In genomic region chr4:83484500-83485431, GRCh38 we compare ENCODE assay signal across 8 cellular contexts. TPM values are rescaled to one million over a fixed set of nuclear protein-coding genes. Genes with fewer than 3 reads are reported as not detected.
A peak's percentile ranks its signal among the peaks of the same experiment; 100 is the strongest.
DNase-seq lines count a peak whose midpoint lies in the region; ATAC-seq and TF ChIP-seq lines count a peak whose summit lies in the region.

Gene ABRAXAS1 (minus strand): TSS chr4:83485100. CDS start chr4:83485072, 28 bp downstream.

- peak; percentile 94 for DNase-seq in DMS 273 (lab: John Stamatoyannopoulos, UW; ENCODE audit: unreplicated experiment)
- DNase-seq in HuH-7.5 (ENCODE audit: low spot score): peak; percentile 77
- peak; percentile 90 for DNase-seq in activated T-cell treated with anti-CD3 and anti-CD28 coated beads for 24 hours (ENCODE audit: low read depth)
- peak; percentile 93 for DNase-seq in epithelial cell of esophagus (ENCODE audit: low read depth)
- peak; percentile 94 to 97 (median 96) for DNase-seq in mucosa of descending colon
- DNase-seq in stimulated activated CD8-positive, alpha-beta memory T cell treated with anti-CD3 and anti-CD28 coated beads, Interleukin-4, amount 100 ng/mL, for 1 hour (ENCODE audit: low read depth in 2 of 2, low spot score in 1 of 2): peak; percentile 85 to 88

- H3K9me3 ChIP-seq in OCI-LY3 (ENCODE audit: insufficient read depth, low read length): no peaks in the 10 kb centered on the region
- H3K9me3 ChIP-seq in mucosa of descending colon: no peaks in the 10 kb centered on the region

- H2AFZ ChIP-seq in OCI-LY3 (ENCODE audit: low read depth, low read length): peak within 1 kb of the TSS; percentile 93

- no peaks in the 10 kb centered on the region for H3K36me3 ChIP-seq in OCI-LY3 (replicated peaks; ENCODE audit: low read depth, low read length)
- H3K36me3 ChIP-seq in mucosa of descending colon (ENCODE audit: low read depth): no peaks in the 10 kb centered on the region

- H3K4me3 ChIP-seq in OCI-LY3 (ENCODE audit: low read length) (peak within 1 kb of the TSS; percentile 83), epithelial cell of esophagus (ENCODE audit: low read length) (peak within 1 kb of the TSS; percentile 87), mucosa of descending colon (peak within 1 kb of the TSS; percentile 44)

- peaks cover 11% of the 10 kb centered on the region for H3K4me1 ChIP-seq in OCI-LY3 (ENCODE audit: low read length)
- H3K4me1 ChIP-seq in mucosa of descending colon (ENCODE audit: low read depth): no peaks in the 10 kb centered on the region

- intact Hi-C loops in mucosa of descending colon (cut with DNase I, micrococcal nuclease): no loop called here

- no peaks in the 10 kb centered on the region for H3K79me2 ChIP-seq in OCI-LY3 (ENCODE audit: low read length)

- no peaks in the 10 kb centered on the region for H3K27me3 ChIP-seq in OCI-LY3 (ENCODE audit: low read depth, low read length)

- no peak within 1 kb of the TSS for H3K27ac ChIP-seq in OCI-LY3 (ENCODE audit: low read length)

- H4K20me1 ChIP-seq in OCI-LY3 (ENCODE audit: insufficient read depth, low read length): no peaks in the 10 kb centered on the region

- peak within 1 kb of the TSS; percentile 50 for H3K9ac ChIP-seq in OCI-LY3 (ENCODE audit: low read length)

- peak within 1 kb of the TSS; percentile 91 for H3K4me2 ChIP-seq in OCI-LY3 (ENCODE audit: low read length)

- TF ChIP-seq CTCF in OCI-LY3 (IDR thresholded peaks at IDR 0.05; ENCODE audit: low read depth, low read length) (no peak), epithelial cell of esophagus (IDR thresholded peaks at IDR 0.05; ENCODE audit: insufficient read depth, low read depth, low read length, missing control alignments) (no peak), mucosa of descending colon (IDR thresholded peaks at IDR 0.05) (no peak)

- ATAC-seq in GM21528 (IDR thresholded peaks at IDR 0.05; ENCODE audit: low FRiP score, unreplicated experiment) (peak; percentile 98), mucosa of descending colon (peak; percentile 100)

RNA-seq across cellular contexts. Expression of gene ABRAXAS1, which starts in this region (rescaled TPM):
- 10 to 100 TPM in 2 of 3 donors, 1 to 10 TPM in 1; 7.7 to 14.8 (median 10.0) TPM for total RNA-seq in mucosa of descending colon
